In the genomic region with DNA sequence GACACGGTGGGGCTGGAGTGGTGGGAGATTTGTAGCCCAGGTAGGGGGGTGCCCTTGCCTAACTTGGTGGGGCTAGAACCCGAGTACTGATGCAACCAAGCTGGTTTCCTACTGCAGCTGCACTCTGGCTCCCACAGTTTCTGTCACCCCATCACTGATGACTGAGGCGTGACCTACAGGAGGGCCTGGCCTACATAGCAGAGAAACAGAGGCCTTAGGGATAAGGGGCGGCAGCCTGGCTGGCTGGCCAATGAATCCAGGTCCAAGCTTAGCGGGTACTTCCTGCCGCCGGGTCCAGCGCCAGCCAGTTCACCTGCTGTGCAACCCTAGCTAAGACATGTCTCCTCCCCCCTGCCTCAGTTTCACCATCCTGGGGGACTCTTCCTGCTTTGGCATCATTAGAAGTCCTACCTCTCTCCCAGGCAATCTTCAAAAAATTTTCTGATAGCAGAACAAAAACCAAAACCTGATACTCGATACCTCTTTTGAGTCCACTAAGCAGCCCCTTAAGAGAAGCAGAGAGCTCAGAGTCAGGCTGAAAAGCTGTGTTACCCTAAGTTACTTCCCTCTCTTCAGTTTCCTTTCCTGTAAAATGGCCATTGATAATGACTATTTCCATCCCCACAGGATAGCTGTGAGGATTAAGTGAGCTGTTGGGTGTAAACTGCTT, we compare ENCODE assay signal across 1 cellular context.
TF ChIP-seq lines count a peak whose summit lies in the region.

No MANE protein-coding gene starts in this region.

TF ChIP-seq in WTC11, 78 proteins besides CTCF, POLR2A, EP300 and RAD21 (continued from another document):
- TF ChIP-seq, protein P1, sequence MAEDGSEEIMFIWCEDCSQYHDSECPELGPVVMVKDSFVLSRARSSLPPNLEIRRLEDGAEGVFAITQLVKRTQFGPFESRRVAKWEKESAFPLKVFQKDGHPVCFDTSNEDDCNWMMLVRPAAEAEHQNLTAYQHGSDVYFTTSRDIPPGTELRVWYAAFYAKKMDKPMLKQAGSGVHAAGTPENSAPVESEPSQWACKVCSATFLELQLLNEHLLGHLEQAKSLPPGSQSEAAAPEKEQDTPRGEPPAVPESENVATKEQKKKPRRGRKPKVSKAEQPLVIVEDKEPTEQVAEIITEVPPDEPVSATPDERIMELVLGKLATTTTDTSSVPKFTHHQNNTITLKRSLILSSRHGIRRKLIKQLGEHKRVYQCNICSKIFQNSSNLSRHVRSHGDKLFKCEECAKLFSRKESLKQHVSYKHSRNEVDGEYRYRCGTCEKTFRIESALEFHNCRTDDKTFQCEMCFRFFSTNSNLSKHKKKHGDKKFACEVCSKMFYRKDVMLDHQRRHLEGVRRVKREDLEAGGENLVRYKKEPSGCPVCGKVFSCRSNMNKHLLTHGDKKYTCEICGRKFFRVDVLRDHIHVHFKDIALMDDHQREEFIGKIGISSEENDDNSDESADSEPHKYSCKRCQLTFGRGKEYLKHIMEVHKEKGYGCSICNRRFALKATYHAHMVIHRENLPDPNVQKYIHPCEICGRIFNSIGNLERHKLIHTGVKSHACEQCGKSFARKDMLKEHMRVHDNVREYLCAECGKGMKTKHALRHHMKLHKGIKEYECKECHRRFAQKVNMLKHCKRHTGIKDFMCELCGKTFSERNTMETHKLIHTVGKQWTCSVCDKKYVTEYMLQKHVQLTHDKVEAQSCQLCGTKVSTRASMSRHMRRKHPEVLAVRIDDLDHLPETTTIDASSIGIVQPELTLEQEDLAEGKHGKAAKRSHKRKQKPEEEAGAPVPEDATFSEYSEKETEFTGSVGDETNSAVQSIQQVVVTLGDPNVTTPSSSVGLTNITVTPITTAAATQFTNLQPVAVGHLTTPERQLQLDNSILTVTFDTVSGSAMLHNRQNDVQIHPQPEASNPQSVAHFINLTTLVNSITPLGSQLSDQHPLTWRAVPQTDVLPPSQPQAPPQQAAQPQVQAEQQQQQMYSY (CRISPR knock-in tag; IDR thresholded peaks at IDR 0.05), result no peak
- no peak for TF ChIP-seq ATF1 (CRISPR knock-in tag; IDR thresholded peaks at IDR 0.05)
